Comparison of ENCODE assay signal across 10 cellular contexts in genomic region chr9:6686396-6686795, GRCh38. TPM values are rescaled to one million over a fixed set of nuclear protein-coding genes. Genes with fewer than 3 reads are reported as not detected.
DNase-seq lines count a peak whose midpoint lies in the region; ATAC-seq and TF ChIP-seq lines count a peak whose summit lies in the region.
"Had no signal": no experiment of that assay in that cellular context is flagged by ENCODE, and none has a peak within 500 bp of the region (broad histone marks: within the 10 kb centered on the region; RNA-seq: fewer than 3 reads in every experiment).

No MANE protein-coding gene starts in this region.

- H3K9me3 ChIP-seq in OCI-LY7 (ENCODE audit: low read length) (no peaks in the 10 kb centered on the region), thoracic aorta (no peaks in the 10 kb centered on the region), prostate gland (no peaks in the 10 kb centered on the region)

- intact Hi-C loops in OCI-LY7 (cut with micrococcal nuclease; ENCODE audit: unreplicated experiment): loop anchor here (10.0 kb wide), 1 partner anchor 632 kb away; no protein-coding TSS in a partner anchor
- intact Hi-C loops in prostate gland (cut with DNase I): no loop called here

- H3K36me3 ChIP-seq in OCI-LY7 (ENCODE audit: insufficient read depth, low read length) (peaks cover 3% of the 10 kb centered on the region; the same call in 1 of the 2 replicates), thoracic aorta (no peaks in the 10 kb centered on the region), prostate gland (no peaks in the 10 kb centered on the region)

- ATAC-seq in thoracic aorta (ENCODE audit: insufficient number of reproducible peaks, low FRiP score, low read depth): no peak
- ATAC-seq in stimulated activated naive CD8-positive, alpha-beta T cell treated with anti-CD3 and anti-CD28 coated beads, Interleukin-15, Interleukin-2, amounts not matched to agents 100 U/mL and 50 U/mL, for 24 hours: no peak

- H3K4me1 Mint-ChIP-seq in activated naive CD8-positive, alpha-beta T cell (ENCODE audit: low read depth): peaks cover 12% of the 10 kb centered on the region
- H3K4me1 Mint-ChIP-seq in activated naive CD8-positive, alpha-beta T cell treated with anti-CD3 and anti-CD28 coated beads for 36 hours: peaks cover 17% of the 10 kb centered on the region

- TF ChIP-seq POLR2A in prostate gland (IDR thresholded peaks at IDR 0.05): no peak

- H3K27ac Mint-ChIP-seq in activated naive CD8-positive, alpha-beta T cell: peak overlapping the region; percentile 41
- H3K27ac Mint-ChIP-seq in activated naive CD8-positive, alpha-beta T cell treated with anti-CD3 and anti-CD28 coated beads for 36 hours: no peak overlapping the region
- H3K27ac Mint-ChIP-seq: activated naive CD4-positive, alpha-beta T cell treated with anti-CD3 and anti-CD28 coated beads for 36 hours had no signal

- POLR2A ChIA-PET in OCI-LY7 (lab: Charles Lee): no interaction called here

- H3K27me3 ChIP-seq in thoracic aorta (replicated peaks; ENCODE audit: insufficient read depth): no peaks in the 10 kb centered on the region
- H3K27me3 ChIP-seq in prostate gland (replicated peaks; ENCODE audit: insufficient read depth): no peaks in the 10 kb centered on the region

- no peaks in the 10 kb centered on the region for H3K27me3 Mint-ChIP-seq in activated naive CD8-positive, alpha-beta T cell
- no peaks in the 10 kb centered on the region for H3K27me3 Mint-ChIP-seq in activated naive CD8-positive, alpha-beta T cell treated with anti-CD3 and anti-CD28 coated beads for 36 hours

- peak overlapping the region; percentile 23; the same call in 1 of the 2 replicates for H3K4me2 ChIP-seq in OCI-LY7 (ENCODE audit: low read length)

- H3K79me2 ChIP-seq in OCI-LY7 (ENCODE audit: insufficient read depth, low read depth, low read length): peaks cover 15% of the 10 kb centered on the region; the same call in 1 of the 2 replicates

- H3K9me2 ChIP-seq in OCI-LY7 (ENCODE audit: insufficient read depth, low read length): no peaks in the 10 kb centered on the region

- no TSS peak for BruUV-seq in OCI-LY7 (replicated peaks; lab: Mats Ljungman, UMichigan)

- TF ChIP-seq CTCF in OCI-LY7 (conservative IDR thresholded peaks at IDR 0.05; ENCODE audit: low read length): peak; percentile 77
- peak; percentile 34 for TF ChIP-seq CTCF in thoracic aorta (IDR thresholded peaks at IDR 0.05)
- TF ChIP-seq CTCF in prostate gland (IDR thresholded peaks at IDR 0.05): no peak

- no peaks in the 10 kb centered on the region for H4K20me1 ChIP-seq in OCI-LY7 (ENCODE audit: insufficient read depth, low read length)

- H3K27ac ChIP-seq in OCI-LY7 (ENCODE audit: low read depth, low read length, poor library complexity, severe bottlenecking) (peak overlapping the region; percentile 2), thoracic aorta (peak overlapping the region in 1 of 2 donors; percentile 43), prostate gland (no peak overlapping the region)

- WGBS in prostate gland: 56% methylated on average over 3 of the region's 3 CpGs

- H3K4me3 ChIP-seq in OCI-LY7 (ENCODE audit: low read depth, low read length, poor library complexity, severe bottlenecking) (no peak overlapping the region), thoracic aorta (no peak overlapping the region), prostate gland (no peak overlapping the region)

- H2AFZ ChIP-seq in OCI-LY7 (ENCODE audit: low read length): no peak overlapping the region

- DNase-seq in activated naive CD8-positive, alpha-beta T cell treated with anti-CD3 and anti-CD28 coated beads for 36 hours: no peak
- DNase-seq in OCI-LY7 (ENCODE audit: low spot score) (peak; percentile 41), fibroblast of gingiva (ENCODE audit: low read depth) (peak; percentile 49), thoracic aorta (ENCODE audit: low spot score) (no peak), prostate gland (ENCODE audit: low spot score) (no peak), activated gamma-delta T cell treated with Interleukin-2 at 50 U/mL for 16 hours (no peak)
- DNase-seq in stimulated activated naive CD8-positive, alpha-beta T cell treated with anti-CD3 and anti-CD28 coated beads, Interleukin-15, Interleukin-2, amounts not matched to agents 100 U/mL and 50 U/mL, for 24 hours: no peak
- DNase-seq: activated naive CD4-positive, alpha-beta T cell treated with anti-CD3 and anti-CD28 coated beads for 36 hours; islet precursor cell had no signal

- no peaks in the 10 kb centered on the region for H3K36me3 Mint-ChIP-seq in activated naive CD8-positive, alpha-beta T cell
- peaks cover 11% of the 10 kb centered on the region for H3K36me3 Mint-ChIP-seq in activated naive CD8-positive, alpha-beta T cell treated with anti-CD3 and anti-CD28 coated beads for 36 hours

- H3K4me3 Mint-ChIP-seq in activated naive CD8-positive, alpha-beta T cell: no peak overlapping the region
- no peak overlapping the region for H3K4me3 Mint-ChIP-seq in activated naive CD8-positive, alpha-beta T cell treated with anti-CD3 and anti-CD28 coated beads for 36 hours
- H3K4me3 Mint-ChIP-seq: activated naive CD4-positive, alpha-beta T cell treated with anti-CD3 and anti-CD28 coated beads for 36 hours had no signal

- H3K9me3 Mint-ChIP-seq in activated naive CD8-positive, alpha-beta T cell (ENCODE audit: low read depth): no peaks in the 10 kb centered on the region
- no peaks in the 10 kb centered on the region for H3K9me3 Mint-ChIP-seq in activated naive CD8-positive, alpha-beta T cell treated with anti-CD3 and anti-CD28 coated beads for 36 hours
- H3K9me3 Mint-ChIP-seq: activated naive CD4-positive, alpha-beta T cell treated with anti-CD3 and anti-CD28 coated beads for 36 hours had no signal

- peaks cover 49% of the 10 kb centered on the region for H3K4me1 ChIP-seq in OCI-LY7 (ENCODE audit: insufficient read depth, low read length, poor library complexity, severe bottlenecking)
- H3K4me1 ChIP-seq in thoracic aorta (ENCODE audit: control insufficient read depth in 1 of 2, low read depth in 2 of 2): peaks cover 9% of the 10 kb centered on the region in 2 donors
- no peaks in the 10 kb centered on the region for H3K4me1 ChIP-seq in prostate gland (replicated peaks)

- CTCF ChIA-PET in OCI-LY7 (lab: Charles Lee; ENCODE audit: unreplicated experiment): no interaction called here

RNA-seq across cellular contexts. Expression of gene GLDC, which starts 40.9 kb away (rescaled TPM):
- total RNA-seq in activated naive CD8-positive, alpha-beta T cell treated with anti-CD3 and anti-CD28 coated beads for 36 hours: under 1 TPM; 0.64 to 0.68 TPM
- not detected in 2 replicates for total RNA-seq in OCI-LY7 (2014; rRNA removed; shearing (Covaris generic))
- total RNA-seq in OCI-LY7 (2022) (not detected in 2 replicates), thoracic aorta (1 to 10 TPM; 3.0 to 7.9 TPM), prostate gland (1 to 10 TPM; 2.7 to 4.0 TPM)

Comparison
In these comparisons a context has a peak if more than half of its experiments do, and no peak if none do; other contexts are left out.
1. DNase-seq: peak in OCI-LY7 (single experiment) and fibroblast of gingiva (single experiment); none in activated naive CD8-positive, alpha-beta T cell treated with anti-CD3 and anti-CD28 coated beads for 36 hours (single experiment), thoracic aorta (single experiment), prostate gland (single experiment), activated gamma-delta T cell treated with Interleukin-2 at 50 U/mL for 16 hours (single experiment) and stimulated activated naive CD8-positive, alpha-beta T cell treated with anti-CD3 and anti-CD28 coated beads, Interleukin-15, Interleukin-2, amounts not matched to agents 100 U/mL and 50 U/mL, for 24 hours (single experiment).
2. CTCF ChIP-seq: peak in OCI-LY7 (single experiment) and thoracic aorta (single experiment); none in prostate gland (0 of 4).